23 cellular contexts compared by ENCODE assay signal in genomic region chr2:217291259-217291658, GRCh38.
A peak's percentile ranks its signal among the peaks of the same experiment; 100 is the strongest.
DNase-seq lines count a peak whose midpoint lies in the region; FAIRE-seq and TF ChIP-seq lines count a peak whose summit lies in the region.
"Had no signal": no experiment of that assay in that cellular context is flagged by ENCODE, and none has a peak within 500 bp of the region (broad histone marks: within the 10 kb centered on the region; RNA-seq: fewer than 3 reads in every experiment).

No MANE protein-coding gene starts in this region.

- no peaks in the 10 kb centered on the region for H3K27me3 Mint-ChIP-seq in Caco-2 (ENCODE audit: insufficient read depth, unreplicated experiment)

- H3K9me3 ChIP-seq in Caco-2 (no peaks in the 10 kb centered on the region), osteoblast (ENCODE audit: low read depth, low read length) (no peaks in the 10 kb centered on the region)
- H3K9me3 ChIP-seq: lower lobe of right lung had no signal

- H3K4me3 ChIP-seq in Caco-2 (ENCODE audit: low read depth, low read length) (no peak overlapping the region), bronchial epithelial cell (ENCODE audit: low read depth, low read length) (no peak overlapping the region), osteoblast (ENCODE audit: insufficient read depth, low read length) (no peak overlapping the region)
- H3K4me3 ChIP-seq: BLaER1 treated with 17β-estradiol and CSF1 and Interleukin-3, amounts not matched to agents 10 nM and 100 nM; lower lobe of right lung; neural progenitor cell; skin epidermis had no signal

- peaks cover 35% of the 10 kb centered on the region for H3K4me1 ChIP-seq in Caco-2
- H3K4me1 ChIP-seq in osteoblast (ENCODE audit: insufficient read depth, low read length), result peaks cover 5% of the 10 kb centered on the region
- H3K4me1 ChIP-seq: BLaER1 treated with 17β-estradiol and CSF1 and Interleukin-3, amounts not matched to agents 10 nM and 100 nM; lower lobe of right lung had no signal

- DNase-seq in Caco-2 (peak in 1 of 2 experiments; percentile 14), HT1080 (ENCODE audit: low read depth) (peak; percentile 42), bronchial epithelial cell (ENCODE audit: low read depth) (no peak), osteoblast (ENCODE audit: insufficient read length, low spot score, missing footprints) (peak; percentile 8), caudate nucleus (lab: John Stamatoyannopoulos, UW) (no peak), NCI-H2171 (lab: John Stamatoyannopoulos, UW) (no peak), RWPE1 (ENCODE audit: low spot score) (no peak)
- DNase-seq: activated naive CD4-positive, alpha-beta T cell treated with anti-CD3 and anti-CD28 coated beads, Interleukin-2, amount 50 U/mL, for 16 hours; anterior cingulate cortex; Calu3; dermis blood vessel endothelial cell; kidney; lower lobe of right lung; NCI-H1417 treated with DMSO at 0.1 percent for 48 hours; NCI-H2171 treated with DMSO at 0.1 percent for 48 hours; SHP77; T1000 had no signal

- H3K9me3 Mint-ChIP-seq in Caco-2 (ENCODE audit: unreplicated experiment), result no peaks in the 10 kb centered on the region
- H3K9me3 Mint-ChIP-seq: activated T-helper 1 cell treated with anti-CD3 and anti-CD28 coated beads, Interleukin-12 subunit alpha, Interleukin-12 subunit beta, Interleukin-2, Interleukin-4 antibody, amounts not matched to agents 30 ng/mL and 10 ng/mL and 1 ng/mL, durations not matched to agents 14 hours and 24 hours and 36 hours had no signal

- no peak for TF ChIP-seq CTCF in Caco-2 (IDR thresholded peaks at IDR 0.05; ENCODE audit: insufficient read depth in 1 of 2, low read depth in 1 of 2, low read length in 1 of 2, severe bottlenecking in 1 of 2, unreplicated experiment in 1 of 2)
- TF ChIP-seq CTCF in bronchial epithelial cell (IDR thresholded peaks at IDR 0.05; ENCODE audit: insufficient read depth, low read length, severe bottlenecking), result no peak
- no peak for TF ChIP-seq CTCF in osteoblast (IDR thresholded peaks at IDR 0.05; ENCODE audit: extremely low read depth, low read depth, low read length)
- TF ChIP-seq CTCF in RWPE1 (conservative IDR thresholded peaks at IDR 0.05; ENCODE audit: low read depth), result no peak

- no peaks in the 10 kb centered on the region for H4K20me1 ChIP-seq in osteoblast (ENCODE audit: insufficient read depth, low read length)
- H4K20me1 ChIP-seq: BLaER1 treated with 17β-estradiol and CSF1 and Interleukin-3, amounts not matched to agents 10 nM and 100 nM had no signal

- peak; percentile 55 for FAIRE-seq in bronchial epithelial cell (lab: Jason Lieb, UNC)
- FAIRE-seq: endometrium, GM19239, kidney had no signal

- H3K36me3 Mint-ChIP-seq in Caco-2 (ENCODE audit: insufficient read depth, unreplicated experiment), result peaks cover 6% of the 10 kb centered on the region
- H3K36me3 Mint-ChIP-seq: neural progenitor cell had no signal

- H3K79me2 ChIP-seq in osteoblast (ENCODE audit: insufficient read depth, low read length), result no peaks in the 10 kb centered on the region

- no peak overlapping the region for H3K4me3 Mint-ChIP-seq in Caco-2 (ENCODE audit: unreplicated experiment)
- H3K4me3 Mint-ChIP-seq: activated T-helper 1 cell treated with anti-CD3 and anti-CD28 coated beads, Interleukin-12 subunit alpha, Interleukin-12 subunit beta, Interleukin-2, Interleukin-4 antibody, amounts not matched to agents 30 ng/mL and 10 ng/mL and 1 ng/mL, durations not matched to agents 14 hours and 24 hours and 36 hours; neural progenitor cell had no signal

- no peak overlapping the region for H2AFZ ChIP-seq in osteoblast (ENCODE audit: low read length)
- H2AFZ ChIP-seq: neural progenitor cell had no signal

- CTCF ChIA-PET in Caco-2 (lab: Charles Lee) (no interaction called here), RWPE1 (lab: Yijun Ruan, JAX) (no interaction called here)

- H3K27me3 ChIP-seq in Caco-2 (replicated peaks; ENCODE audit: control insufficient read depth, insufficient read depth, low read length) (no peaks in the 10 kb centered on the region), bronchial epithelial cell (ENCODE audit: control insufficient read depth, insufficient read depth, low read length) (no peaks in the 10 kb centered on the region), osteoblast (ENCODE audit: insufficient read depth, low read length) (peaks cover 10% of the 10 kb centered on the region)
- H3K27me3 ChIP-seq: neural progenitor cell had no signal

- H3K4me1 Mint-ChIP-seq in Caco-2 (ENCODE audit: low read depth, unreplicated experiment), result peaks cover 30% of the 10 kb centered on the region

- POLR2A ChIA-PET in Caco-2 (lab: Charles Lee), result no interaction called here
- POLR2A ChIA-PET in RWPE1 (lab: Yijun Ruan, JAX; ENCODE audit: low non-redundant PET), result no interaction called here

- H3K27ac ChIP-seq in osteoblast (ENCODE audit: low read depth, low read length), result no peak overlapping the region
- H3K27ac ChIP-seq in caudate nucleus (ENCODE audit: low read depth, low read length), result no peak overlapping the region
- no peak overlapping the region for H3K27ac ChIP-seq in RWPE1
- H3K27ac ChIP-seq: BLaER1 treated with 17β-estradiol and CSF1 and Interleukin-3, amounts not matched to agents 10 nM and 100 nM; lower lobe of right lung; skin epidermis had no signal

- H3K36me3 ChIP-seq in Caco-2 (ENCODE audit: control insufficient read depth, insufficient read depth, low read length) (no peaks in the 10 kb centered on the region), bronchial epithelial cell (ENCODE audit: control insufficient read depth, insufficient read depth, low read length) (no peaks in the 10 kb centered on the region), osteoblast (ENCODE audit: insufficient read depth, low read length) (no peaks in the 10 kb centered on the region)
- H3K36me3 ChIP-seq: BLaER1 treated with 17β-estradiol and CSF1 and Interleukin-3, amounts not matched to agents 10 nM and 100 nM; lower lobe of right lung; neural progenitor cell had no signal

- H3K4me2 ChIP-seq in osteoblast (ENCODE audit: insufficient read depth, low read length), result no peak overlapping the region
- H3K4me2 ChIP-seq: BLaER1 treated with 17β-estradiol and CSF1 and Interleukin-3, amounts not matched to agents 10 nM and 100 nM had no signal

- H3K27ac Mint-ChIP-seq in Caco-2 (ENCODE audit: unreplicated experiment), result peak overlapping the region; percentile 25
- H3K27ac Mint-ChIP-seq: activated T-helper 1 cell treated with anti-CD3 and anti-CD28 coated beads, Interleukin-12 subunit alpha, Interleukin-12 subunit beta, Interleukin-2, Interleukin-4 antibody, amounts not matched to agents 30 ng/mL and 10 ng/mL and 1 ng/mL, durations not matched to agents 14 hours and 24 hours and 36 hours had no signal

- no TSS peak for BruUV-seq in Caco-2 (replicated peaks; lab: Mats Ljungman, UMichigan)

- intact Hi-C loops in Caco-2 (cut with micrococcal nuclease; ENCODE audit: unreplicated experiment), result no loop called here

Comparison
In these comparisons a context has a peak if more than half of its experiments do, and no peak if none do; other contexts are left out.
1. DNase-seq: peak in HT1080 (single experiment) and osteoblast (single experiment); none in bronchial epithelial cell (single experiment), caudate nucleus (0 of 61), NCI-H2171 (single experiment) and RWPE1 (single experiment).